In genomic region chr22:44439356-44440223, GRCh38 we compare ENCODE assay signal across 16 cellular contexts.
"Had no signal": no experiment of that assay in that cellular context is flagged by ENCODE, and none has a peak within 500 bp of the region (broad histone marks: within the 10 kb centered on the region; RNA-seq: fewer than 3 reads in every experiment).

No MANE protein-coding gene starts in this region.

- H3K9me3 Mint-ChIP-seq: activated CD4-positive, alpha-beta T cell treated with anti-CD3 and anti-CD28 coated beads, Interleukin-2, amount 10 ng/mL, durations not matched to agents 24 days and 14 days; memory B cell; natural killer cell; stimulated activated naive CD8-positive, alpha-beta T cell treated with anti-CD3 and anti-CD28 coated beads, Interleukin-15, amount 100 ng/mL, for 72 hours; T-helper 2 cell treated with Interferon-gamma antibody and Interleukin-4, amounts not matched to agents 5 μg/mL and 100 μg/mL, for 36 hours had no signal

- H3K4me1 Mint-ChIP-seq: activated CD4-positive, alpha-beta T cell treated with anti-CD3 and anti-CD28 coated beads, Interleukin-2, amount 10 ng/mL, durations not matched to agents 24 days and 14 days had no signal

- H3K4me3 Mint-ChIP-seq: activated CD4-positive, alpha-beta T cell treated with anti-CD3 and anti-CD28 coated beads, Interleukin-2, amount 10 ng/mL, durations not matched to agents 24 days and 14 days; activated CD8-positive, alpha-beta T cell treated with anti-CD3 and anti-CD28 coated beads, Interleukin-2, amount 10 ng/mL, durations not matched to agents 7 days and 5 days; memory B cell; natural killer cell; stimulated activated naive CD8-positive, alpha-beta T cell treated with anti-CD3 and anti-CD28 coated beads, Interleukin-15, amount 100 ng/mL, for 72 hours; T-helper 2 cell treated with Interferon-gamma antibody and Interleukin-4, amounts not matched to agents 5 μg/mL and 100 μg/mL, for 36 hours had no signal

- H3K27ac Mint-ChIP-seq: activated CD4-positive, alpha-beta T cell treated with anti-CD3 and anti-CD28 coated beads, Interleukin-2, amount 10 ng/mL, durations not matched to agents 24 days and 14 days; activated CD8-positive, alpha-beta T cell treated with anti-CD3 and anti-CD28 coated beads, Interleukin-2, amount 10 ng/mL, durations not matched to agents 7 days and 5 days; memory B cell; T-helper 2 cell treated with Interferon-gamma antibody and Interleukin-4, amounts not matched to agents 5 μg/mL and 100 μg/mL, for 36 hours had no signal

- H3K9me3 ChIP-seq: ascending aorta, breast epithelium, gastroesophageal sphincter, left ventricle myocardium inferior, right lobe of liver had no signal

- H3K27ac ChIP-seq: ascending aorta, breast epithelium, gastroesophageal sphincter, left ventricle myocardium inferior, right lobe of liver had no signal

- H3K4me3 ChIP-seq: ascending aorta, breast epithelium, gastroesophageal sphincter, left ventricle myocardium inferior, right lobe of liver had no signal

- H3K36me3 ChIP-seq: ascending aorta, breast epithelium, gastroesophageal sphincter, left ventricle myocardium inferior, right lobe of liver had no signal

- H3K27me3 Mint-ChIP-seq: stimulated activated naive CD8-positive, alpha-beta T cell treated with anti-CD3 and anti-CD28 coated beads, Interleukin-15, amount 100 ng/mL, for 72 hours had no signal

- H3K27me3 ChIP-seq: ascending aorta, breast epithelium, gastroesophageal sphincter, right lobe of liver had no signal

- DNase-seq: activated CD4-positive, alpha-beta T cell treated with anti-CD3 and anti-CD28 coated beads, Interleukin-2, amount 10 ng/mL, durations not matched to agents 24 days and 14 days; activated CD4-positive, CD25-positive, alpha-beta regulatory T cell; activated CD8-positive, alpha-beta memory T cell treated with anti-CD3 and anti-CD28 coated beads, Interleukin-2, amount 50 U/mL, for 4 hours; activated CD8-positive, alpha-beta T cell treated with anti-CD3 and anti-CD28 coated beads, Interleukin-2, amount 10 ng/mL, durations not matched to agents 7 days and 5 days; activated naive CD4-positive, alpha-beta T cell; left ventricle myocardium inferior; natural killer cell; occipital lobe; stimulated activated CD4-positive, alpha-beta T cell treated with anti-CD3 and anti-CD28 coated beads, Interleukin-1b, Interleukin-23, amount 100 ng/mL, for 48 hours; stimulated activated naive CD8-positive, alpha-beta T cell treated with anti-CD3 and anti-CD28 coated beads, Interleukin-15, amount 100 ng/mL, for 72 hours had no signal

- H3K36me3 Mint-ChIP-seq: memory B cell, natural killer cell had no signal

- ATAC-seq: activated CD8-positive, alpha-beta T cell treated with anti-CD3 and anti-CD28 coated beads, Interleukin-2, amount 10 ng/mL, durations not matched to agents 7 days and 5 days; gastroesophageal sphincter; natural killer cell; right lobe of liver; stimulated activated naive CD8-positive, alpha-beta T cell treated with anti-CD3 and anti-CD28 coated beads, Interleukin-15, amount 100 ng/mL, for 72 hours had no signal

- H3K4me1 ChIP-seq: ascending aorta, breast epithelium, gastroesophageal sphincter, right lobe of liver had no signal
